6 cellular contexts compared by ENCODE assay signal in genomic region chr4:663438-664428, GRCh38. TPM values are rescaled to one million over a fixed set of nuclear protein-coding genes. Genes with fewer than 3 reads are reported as not detected.
DNase-seq lines count a peak whose midpoint lies in the region; TF ChIP-seq lines count a peak whose summit lies in the region.

No MANE protein-coding gene starts in this region.

- no peak overlapping the region for H3K18ac ChIP-seq in mesendoderm (ENCODE audit: low read length)

- H3K23ac ChIP-seq in mesendoderm (ENCODE audit: low read length), result no peak overlapping the region

- H3K27ac ChIP-seq in mesendoderm (ENCODE audit: low read depth, low read length) (no peak overlapping the region), thymus (ENCODE audit: low read depth) (peak overlapping the region; percentile 86)

- WGBS in mesendoderm (ENCODE audit: extremely low coverage, insufficient coverage, low lambda C conversion rate), result no CpG with 5 or more reads among the region's 80 CpGs
- WGBS in thymus, result 1% methylated on average over 80 of the region's 80 CpGs

- no peak overlapping the region for H2BK15ac ChIP-seq in mesendoderm (replicated peaks; ENCODE audit: low read depth)

- H3K56ac ChIP-seq in mesendoderm (ENCODE audit: low read length), result peak overlapping the region; percentile 84

- no peaks in the 10 kb centered on the region for H3K4me1 ChIP-seq in mesendoderm (ENCODE audit: control insufficient read depth, low read depth, low read length)
- H3K4me1 ChIP-seq in thymus (ENCODE audit: control insufficient read depth, insufficient read depth, low read length), result peaks cover 4% of the 10 kb centered on the region

- H2BK120ac ChIP-seq in mesendoderm (ENCODE audit: low read depth, low read length), result no peak overlapping the region

- H3K79me1 ChIP-seq in mesendoderm (ENCODE audit: low read length), result no peaks in the 10 kb centered on the region

- no peak overlapping the region for H4K8ac ChIP-seq in mesendoderm (ENCODE audit: low read depth, low read length)

- H3K27me3 ChIP-seq in mesendoderm (ENCODE audit: insufficient read depth, low read length, poor library complexity), result no peaks in the 10 kb centered on the region
- no peaks in the 10 kb centered on the region for H3K27me3 ChIP-seq in thymus (ENCODE audit: control insufficient read depth, insufficient read depth)

- H2BK5ac ChIP-seq in mesendoderm (ENCODE audit: low read length), result no peak overlapping the region

- H3K9me3 ChIP-seq in thymus (ENCODE audit: control insufficient read depth), result no peaks in the 10 kb centered on the region

- no peaks in the 10 kb centered on the region for H3K36me3 ChIP-seq in mesendoderm (ENCODE audit: control insufficient read depth, insufficient read depth, low read length)
- peaks cover 4% of the 10 kb centered on the region for H3K36me3 ChIP-seq in thymus (ENCODE audit: control insufficient read depth, insufficient read depth)

- H3K9ac ChIP-seq in mesendoderm (ENCODE audit: low read length), result peak overlapping the region; percentile 78

- peak overlapping the region; percentile 73 for H3K4me3 ChIP-seq in mesendoderm (ENCODE audit: low read length)
- peak overlapping the region; percentile 85 for H3K4me3 ChIP-seq in thymus (ENCODE audit: low read length)

- H4K5ac ChIP-seq in mesendoderm (ENCODE audit: low read length), result no peak overlapping the region

- DNase-seq in NCI-H146 (lab: John Stamatoyannopoulos, UW) (peak; percentile 90), mesendoderm (peak; percentile 38), H4 (ENCODE audit: low spot score) (no peak)
- DNase-seq in activated naive CD4-positive, alpha-beta T cell treated with anti-CD3 and anti-CD28 coated beads, Interleukin-2, amount 50 U/mL, for 16 hours, result peak; percentile 84

- H2AK5ac ChIP-seq in mesendoderm (ENCODE audit: low read length), result no peak overlapping the region

- no peak overlapping the region for H3K4ac ChIP-seq in mesendoderm (ENCODE audit: low read depth, low read length)

- H3K79me2 ChIP-seq in mesendoderm (ENCODE audit: control insufficient read depth, insufficient read depth, low read length), result no peaks in the 10 kb centered on the region

- TF ChIP-seq POLR2A in GM19099 (IDR thresholded peaks at IDR 0.05; ENCODE audit: extremely low read depth, insufficient read length, low read depth), result peak; percentile 47

- H3K4me2 ChIP-seq in mesendoderm (ENCODE audit: low read length), result peak overlapping the region; percentile 54

RNA-seq across cellular contexts. Expression of gene ATP5ME, which starts 10.3 kb away (rescaled TPM):
- polyA plus RNA-seq in mesendoderm (2013, experiment 1 of 2), result 1,265 TPM
- polyA plus RNA-seq in mesendoderm (2013, experiment 2 of 2), result 1,279 TPM
- 492 TPM for polyA plus RNA-seq in thymus
- total RNA-seq in H4 (2014; rRNA removed; shearing (Covaris generic)), result 193 and 272 TPM in 2 replicates

RNA-seq across cellular contexts. Expression of gene MYL5, which starts 10.6 kb away (rescaled TPM):
- polyA plus RNA-seq in mesendoderm (2013, experiment 1 of 2), result 4.5 TPM
- 4.6 TPM for polyA plus RNA-seq in mesendoderm (2013, experiment 2 of 2)
- 32.9 TPM for polyA plus RNA-seq in thymus
- total RNA-seq in H4 (2014; rRNA removed; shearing (Covaris generic)), result 7.4 and 13.8 TPM in 2 replicates

RNA-seq across cellular contexts. Expression of gene SLC49A3, which starts 25.2 kb away (rescaled TPM):
- polyA plus RNA-seq in mesendoderm (2013, experiment 1 of 2), result 0.91 TPM
- 0.84 TPM for polyA plus RNA-seq in mesendoderm (2013, experiment 2 of 2)
- 4.8 TPM for polyA plus RNA-seq in thymus
- total RNA-seq in H4 (2014; rRNA removed; shearing (Covaris generic)), result not detected in 2 replicates

RNA-seq across cellular contexts. Expression of gene PDE6B, which starts 38.4 kb away (rescaled TPM):
- 0.93 TPM for polyA plus RNA-seq in mesendoderm (2013, experiment 1 of 2)
- polyA plus RNA-seq in mesendoderm (2013, experiment 2 of 2), result 1.2 TPM
- 7.7 TPM for polyA plus RNA-seq in thymus
- 1.9 TPM in 1 of 2 replicates, not detected in the other for total RNA-seq in H4 (2014; rRNA removed; shearing (Covaris generic))

RNA-seq across cellular contexts. Expression of gene PCGF3, which starts 41.9 kb away (rescaled TPM):
- polyA plus RNA-seq in mesendoderm (2013, experiment 1 of 2), result 30.3 TPM
- polyA plus RNA-seq in mesendoderm (2013, experiment 2 of 2), result 31.4 TPM
- 93.4 TPM for polyA plus RNA-seq in thymus
- 26.1 and 42.5 TPM in 2 replicates for total RNA-seq in H4 (2014; rRNA removed; shearing (Covaris generic))
